ENCODE assay signal across 8 cellular contexts in the genomic region with DNA sequence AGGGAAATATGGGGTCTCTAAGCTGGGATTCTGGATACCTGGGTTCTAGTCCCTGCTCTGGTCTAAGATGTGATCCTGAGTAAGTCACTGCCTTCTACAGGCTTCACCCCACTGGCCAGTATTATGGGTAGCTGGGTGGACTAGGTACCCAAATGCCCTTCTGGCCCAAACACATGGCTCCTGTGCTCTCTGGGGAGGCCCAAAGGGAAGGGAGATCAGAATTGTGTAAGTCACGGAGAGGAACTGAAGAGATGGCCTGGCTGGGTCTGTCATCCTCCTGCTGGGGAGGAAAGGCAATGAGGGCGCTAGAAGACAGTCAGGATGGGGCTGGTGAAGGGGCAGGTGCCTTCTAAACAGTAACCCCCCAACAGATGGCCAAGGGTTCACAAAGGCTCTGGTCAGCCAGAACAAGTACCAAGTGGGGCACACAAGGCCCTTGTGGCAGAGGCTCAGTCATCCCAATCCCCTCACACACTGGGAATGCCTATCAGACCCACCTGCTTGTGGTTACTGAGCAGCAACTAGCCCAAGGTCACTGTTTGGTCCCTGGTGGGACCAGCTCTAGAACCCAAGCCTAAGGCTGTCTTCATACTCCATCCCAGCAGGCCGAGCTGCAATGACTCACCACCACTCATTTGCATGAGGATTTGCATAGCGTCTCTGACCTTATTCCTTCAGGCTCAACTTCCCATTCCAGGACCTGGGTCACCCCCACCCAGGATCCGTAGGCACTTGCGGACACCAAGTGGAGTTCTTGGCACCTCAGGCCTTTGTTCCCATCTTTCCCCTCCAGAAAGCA. TPM values are rescaled to one million over a fixed set of nuclear protein-coding genes. Genes with fewer than 3 reads are reported as not detected.
DNase-seq lines count a peak whose midpoint lies in the region; FAIRE-seq and TF ChIP-seq lines count a peak whose summit lies in the region.

No MANE protein-coding gene starts in this region.

- peak overlapping the region; percentile 11; the same call in 1 of the 2 replicates for H2BK20ac ChIP-seq in H1 (ENCODE audit: low read length)

- H3K4me2 ChIP-seq in H1 (ENCODE audit: insufficient read depth in 1 of 2, low read depth in 2 of 2, low read length in 2 of 2) = peak overlapping the region; percentile 69 to 79; a peak in 3 of 4 replicates

- H2BK12ac ChIP-seq in H1 (ENCODE audit: low read depth, low read length) = peak overlapping the region; percentile 89; the same call in 1 of the 2 replicates

- H3K27me3 ChIP-seq in H1 (replicated peaks in 1 of 4; ENCODE audit: control insufficient read depth in 3 of 4, extremely low read depth in 1 of 4, insufficient read depth in 3 of 4, low read length in 3 of 4) (no peaks in the 10 kb centered on the region), sigmoid colon (no peaks in the 10 kb centered on the region)

- no peak overlapping the region for H3K4ac ChIP-seq in H1 (replicated peaks; ENCODE audit: insufficient read length, low read depth, low read length)

- no peak overlapping the region for H3K9ac ChIP-seq in H1 (replicated peaks in 1 of 4; ENCODE audit: extremely low read depth in 1 of 4, low read depth in 3 of 4, low read length in 3 of 4)

- no peak overlapping the region for H3K56ac ChIP-seq in H1 (replicated peaks; ENCODE audit: insufficient read length, low read depth, low read length)

- peak overlapping the region; percentile 57; the same call in 1 of the 2 replicates for H2BK5ac ChIP-seq in H1 (ENCODE audit: low read depth, low read length)

- H3K4me1 Mint-ChIP-seq in activated naive CD4-positive, alpha-beta T cell treated with anti-CD3 and anti-CD28 coated beads, Interleukin-2, amount 10 ng/mL, durations not matched to agents 7 days and 5 days = peaks cover 86% of the 10 kb centered on the region

- TF ChIP-seq CTCF in H1 (IDR thresholded peaks at IDR 0.05; ENCODE audit: control extremely low read depth in 1 of 3, insufficient read depth in 1 of 3, low read depth in 1 of 3, low read length in 3 of 3) (no peak), sigmoid colon (IDR thresholded peaks at IDR 0.05) (no peak)

- H3K9me3 ChIP-seq in H1 (ENCODE audit: insufficient read depth in 2 of 2, low read depth in 1 of 2, low read length in 1 of 2) (no peaks in the 10 kb centered on the region), sigmoid colon (no peaks in the 10 kb centered on the region)

- H3K36me3 ChIP-seq in H1 (ENCODE audit: control insufficient read depth in 2 of 4, insufficient read depth in 4 of 4, low read length in 3 of 4) (no peaks in the 10 kb centered on the region), sigmoid colon (peaks cover 0 to 6% (median 0%) of the 10 kb centered on the region in 4 donors)

- TF ChIP-seq POLR2A in GM12892 (IDR thresholded peaks at IDR 0.05; ENCODE audit: low read depth, low read length) = peak; percentile 53; the same call in 1 of the 2 replicates
- TF ChIP-seq POLR2A in H1 (IDR thresholded peaks at IDR 0.05; ENCODE audit: control extremely low read depth in 1 of 2, low read depth in 2 of 2, low read length in 2 of 2) = no peak
- no peak for TF ChIP-seq POLR2A in sigmoid colon (IDR thresholded peaks at IDR 0.05)

- peak overlapping the region; percentile 5 for H2BK120ac ChIP-seq in H1 (replicated peaks; ENCODE audit: low read depth, low read length)

- no peak overlapping the region for H4K5ac ChIP-seq in H1 (ENCODE audit: insufficient read length, low read depth, low read length)

- no peak overlapping the region for H3K4me3 Mint-ChIP-seq in activated naive CD4-positive, alpha-beta T cell treated with anti-CD3 and anti-CD28 coated beads, Interleukin-2, amount 10 ng/mL, durations not matched to agents 7 days and 5 days

- no peaks in the 10 kb centered on the region; the same call in 1 of the 2 replicates for H3K23me2 ChIP-seq in H1 (ENCODE audit: low read depth, low read length)

- WGBS in H1 (ENCODE audit: extremely low coverage in 1 of 2, insufficient coverage in 1 of 2, insufficient read length in 1 of 2, insufficient replicate concordance in 2 of 2, low coverage in 1 of 2, low lambda C conversion rate in 2 of 2, missing lambda C conversion rate in 1 of 2), 2 experiments = 89% methylated on average over 6 of the region's 6 CpGs; no CpG with 5 or more reads in 1 of the 2 experiments
- WGBS in sigmoid colon, 2 donors = 71 to 88% methylated on average over 6 of the region's 6 CpGs

- H3K79me2 ChIP-seq in H1 (ENCODE audit: control insufficient read depth in 1 of 2, insufficient read depth in 2 of 2, low read length in 2 of 2) = peaks cover 0 to 90% of the 10 kb centered on the region in 2 experiments; a peak in 3 of 4 replicates

- H3K79me1 ChIP-seq in H1 (ENCODE audit: low read depth, low read length) = peaks cover 30% of the 10 kb centered on the region

- H3K27me3 Mint-ChIP-seq in activated naive CD4-positive, alpha-beta T cell treated with anti-CD3 and anti-CD28 coated beads, Interleukin-2, amount 10 ng/mL, durations not matched to agents 7 days and 5 days = no peaks in the 10 kb centered on the region

- FAIRE-seq in GM12892 (lab: Jason Lieb, UNC) (peak; percentile 72), H1 (lab: Jason Lieb, UNC) (no peak)

- peaks cover 14 to 52% (median 35%) of the 10 kb centered on the region in 4 experiments for H3K4me1 ChIP-seq in H1 (replicated peaks in 1 of 4; ENCODE audit: control insufficient read depth in 3 of 4, insufficient read depth in 4 of 4, low read length in 3 of 4)
- H3K4me1 ChIP-seq in sigmoid colon = peaks cover 0 to 100% (median 99%) of the 10 kb centered on the region in 4 donors

- no peak for TF ChIP-seq EP300 in H1 (IDR thresholded peaks at IDR 0.05; ENCODE audit: borderline replicate concordance in 1 of 2, low read depth in 2 of 2, low read length in 2 of 2)
- no peak for TF ChIP-seq EP300 in sigmoid colon (IDR thresholded peaks at IDR 0.05)

- intact Hi-C loops in sigmoid colon (cut with DNase I) = no loop called here

- no peak overlapping the region for H2AFZ ChIP-seq in H1 (ENCODE audit: low read length)

- CTCF ChIA-PET in H1 (lab: Charles Lee; ENCODE audit: partially characterized antibody) = interaction anchor here (0.8 to 17.4 kb wide), 11 partner anchors 8 to 117 kb away, joined by 3 to 236 read pairs (median 9); partner anchors contain the start of gene MEF2D
- CTCF ChIA-PET in activated naive CD4-positive, alpha-beta T cell treated with anti-CD3 and anti-CD28 coated beads, Interleukin-2, amount 10 ng/mL, durations not matched to agents 7 days and 5 days (lab: Charles Lee) = interaction anchor here (0.6 to 13.8 kb wide), 4 partner anchors 9 to 86 kb away, joined by 3 to 150 read pairs (median 29); partner anchors contain the start of gene MEF2D

- H3K4me3 ChIP-seq in H1 (ENCODE audit: extremely low read depth in 1 of 4, insufficient read depth in 2 of 4, low read depth in 3 of 4, low read length in 4 of 4) (no peak overlapping the region), sigmoid colon (peak overlapping the region; percentile 0 to 41 (median 29))

- peaks cover 2 to 18% of the 10 kb centered on the region in 2 experiments for H4K20me1 ChIP-seq in H1 (replicated peaks in 1 of 2; ENCODE audit: control insufficient read depth in 1 of 2, insufficient read depth in 2 of 2, low read length in 2 of 2)

- no peak overlapping the region for H3K23ac ChIP-seq in H1 (ENCODE audit: insufficient read length)

- no peaks in the 10 kb centered on the region for H3K9me3 Mint-ChIP-seq in activated naive CD4-positive, alpha-beta T cell treated with anti-CD3 and anti-CD28 coated beads, Interleukin-2, amount 10 ng/mL, durations not matched to agents 7 days and 5 days

- no peak overlapping the region for H4K8ac ChIP-seq in H1 (ENCODE audit: extremely low read depth, insufficient read depth, low read length)

- H2AK5ac ChIP-seq in H1 (ENCODE audit: low read depth, low read length) = peak overlapping the region; percentile 71

- peak overlapping the region; percentile 85 for H2BK15ac ChIP-seq in H1 (ENCODE audit: low read length)

- H3K36me3 Mint-ChIP-seq in activated naive CD4-positive, alpha-beta T cell treated with anti-CD3 and anti-CD28 coated beads, Interleukin-2, amount 10 ng/mL, durations not matched to agents 7 days and 5 days = peaks cover 40% of the 10 kb centered on the region

- TF ChIP-seq RAD21 in H1 (IDR thresholded peaks at IDR 0.05 in 1 of 2, conservative IDR thresholded peaks at IDR 0.05 in 1 of 2; ENCODE audit: low read depth in 2 of 2, low read length in 2 of 2) = no peak

- H4K91ac ChIP-seq in H1 (replicated peaks; ENCODE audit: insufficient read length, low read length) = no peak overlapping the region

- H3K18ac ChIP-seq in H1 (ENCODE audit: extremely low read depth, low read length) = peak overlapping the region; percentile 19

- H3K14ac ChIP-seq in H1 (ENCODE audit: insufficient read length) = no peak overlapping the region

- POLR2A ChIA-PET in H1 (lab: Charles Lee; ENCODE audit: partially characterized antibody) = interaction anchor here (0.9 to 16.1 kb wide), 6 partner anchors 11 to 100 kb away, joined by 3 to 166 read pairs (median 4); partner anchors contain the start of genes MEF2D and NAXE

- no peak overlapping the region for H3K27ac Mint-ChIP-seq in activated naive CD4-positive, alpha-beta T cell treated with anti-CD3 and anti-CD28 coated beads, Interleukin-2, amount 10 ng/mL, durations not matched to agents 7 days and 5 days

- no peak overlapping the region for H3K27ac ChIP-seq in H1 (ENCODE audit: low read depth, low read length)
- H3K27ac ChIP-seq in sigmoid colon = peak overlapping the region; percentile 98 to 100 (median 100)

- no peak for DNase-seq in GM12892 (ENCODE audit: insufficient read length)
- DNase-seq in NCI-H526 treated with DMSO at 0.1 percent for 48 hours (lab: John Stamatoyannopoulos, UW) = peak; percentile 97
- DNase-seq in H1 (ENCODE audit: low read depth in 1 of 2, low spot score in 2 of 2) = no peak
- DNase-seq in sigmoid colon = no peak
- no peak for DNase-seq in ecto neural progenitor cell (ENCODE audit: low spot score)
- no peak for DNase-seq in DMS79 (lab: John Stamatoyannopoulos, UW)
- DNase-seq in stimulated activated CD4-positive, alpha-beta T cell treated with anti-CD3 and anti-CD28 coated beads, Interleukin-4, amount 100 ng/mL, for 4 hours = no peak
- DNase-seq in activated naive CD4-positive, alpha-beta T cell treated with anti-CD3 and anti-CD28 coated beads, Interleukin-2, amount 10 ng/mL, durations not matched to agents 7 days and 5 days = no peak

TF ChIP-seq in H1, 55 proteins besides CTCF, POLR2A, EP300 and RAD21 (continues in another document):
- no peak for TF ChIP-seq BCL11A (IDR thresholded peaks at IDR 0.05; ENCODE audit: low read depth in 2 of 2, low read length in 2 of 2)

RNA-seq across cellular contexts. Expression of gene MEF2D, which starts 9.2 kb away (rescaled TPM):
- polyA plus RNA-seq in GM12892 (2012; ENCODE audit: missing spikeins) = 14.6 TPM
- 17.3 and 19.5 TPM in 2 replicates for total RNA-seq in H1 (2021; fragmentation: NEBNext Ultra II Directional; extraction: Animal tissue kit (Norgen Biotek cat#: 25700))
- polyA plus RNA-seq in H1 (2011; rRNA removed) (20.3 and 44.4 TPM in 2 replicates), sigmoid colon (10 to 100 TPM; 13.2 to 31.2 (median 22.9) TPM)
- 12.4 TPM for polyA plus RNA-seq in H1 (2011; cell fraction: cytosol; rRNA removed)
- polyA plus RNA-seq in H1 (2011; cell fraction: nucleus; rRNA removed) = 19.5 TPM
- 10.3 to 14.6 TPM (median 12.8 TPM) in 4 replicates for polyA plus RNA-seq in H1 (2012, experiment 1 of 2)
- polyA plus RNA-seq in H1 (2012, experiment 2 of 2) = 8.1 TPM
- polyA plus RNA-seq in H1 (2013, experiment 1 of 2) = 9.1 TPM
- polyA plus RNA-seq in H1 (2013, experiment 2 of 2) = 8.8 TPM
- 6.7 and 7.7 TPM in 2 replicates for polyA minus RNA-seq in H1 (2011; rRNA and poly(A)+ RNA removed)
- 14.5 TPM for polyA minus RNA-seq in H1 (2011; cell fraction: cytosol; rRNA and poly(A)+ RNA removed)
- polyA minus RNA-seq in H1 (2011; cell fraction: nucleus; rRNA and poly(A)+ RNA removed) = 9.3 TPM
- 10 to 100 TPM; 39.8 to 61.6 (median 53.2) TPM for total RNA-seq in sigmoid colon

Comparison
In these comparisons a context has a peak if more than half of its experiments do, and no peak if none do; other contexts are left out.
1. H3K4me3 ChIP-seq: peak in sigmoid colon (4 of 4); none in H1 (0 of 4).